25 cellular contexts compared by ENCODE assay signal in the genomic region with DNA sequence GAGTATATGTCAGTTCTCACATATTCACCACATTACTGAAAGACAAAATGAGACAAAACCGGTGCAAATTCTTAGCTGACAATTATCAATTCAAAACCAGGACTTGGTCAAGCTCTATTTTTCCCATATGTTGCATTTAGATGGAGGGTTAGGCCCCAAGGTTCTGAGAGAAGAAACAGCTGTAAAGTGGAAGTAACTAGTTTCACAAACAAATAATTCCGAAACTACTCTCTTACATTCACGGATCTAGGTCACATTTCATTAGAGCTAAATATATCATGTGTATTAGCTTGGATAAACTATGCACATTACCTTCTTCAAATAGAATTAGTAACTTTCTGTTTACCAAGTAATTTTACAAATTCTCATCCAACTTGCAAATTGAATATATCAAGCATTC.
"Had no signal": no experiment of that assay in that cellular context is flagged by ENCODE, and none has a peak within 500 bp of the region (broad histone marks: within the 10 kb centered on the region; RNA-seq: fewer than 3 reads in every experiment).

No MANE protein-coding gene starts in this region.

- ATAC-seq: activated naive CD4-positive, alpha-beta T cell treated with anti-CD3 and anti-CD28 coated beads, Interleukin-2, amount 50 U/mL, for 72 hours; gastroesophageal sphincter; left colon; right cardiac atrium; stimulated activated naive B cell treated with anti-CD40 and anti-IgM and Interleukin-4, amounts not matched to agents 10 μg/mL and 1 μg/mL and 100 μg/mL, for 72 hours; upper lobe of right lung had no signal

- DNase-seq: activated CD4-positive, alpha-beta memory T cell treated with anti-CD3 and anti-CD28 coated beads for 36 hours; activated CD4-positive, alpha-beta T cell treated with anti-CD3 and anti-CD28 coated beads, Interleukin-2, amount 10 ng/mL, durations not matched to agents 24 days and 14 days; activated CD4-positive, CD25-positive, alpha-beta regulatory T cell treated with anti-CD3 and anti-CD28 coated beads, Interleukin-2, amount 50 U/mL, for 72 hours; activated CD8-positive, alpha-beta memory T cell treated with anti-CD3 and anti-CD28 coated beads, Interleukin-2, amount 50 U/mL, for 48 hours; activated naive CD4-positive, alpha-beta T cell; activated T-cell treated with anti-CD3 and anti-CD28 coated beads, Interleukin-2, amount 50 U/mL, for 24 hours; central memory CD4-positive, alpha-beta T cell; head of caudate nucleus; hippocampal formation; immature natural killer cell; kidney; left colon; mammary epithelial cell; posterior cingulate gyrus; right cardiac atrium; stimulated activated CD4-positive, alpha-beta T cell treated with anti-CD3 and anti-CD28 coated beads, Interleukin-15, amount 100 ng/mL, for 24 hours; stimulated activated CD4-positive, alpha-beta T cell treated with anti-CD3 and anti-CD28 coated beads, Interleukin-2, amount 100 ng/mL, for 24 hours; stimulated activated naive B cell treated with anti-CD40 and anti-IgM and Interleukin-4, amounts not matched to agents 10 μg/mL and 1 μg/mL and 100 μg/mL, for 72 hours; stomach; tibial artery; upper lobe of right lung had no signal

- H3K27ac ChIP-seq: breast epithelium, gastroesophageal sphincter, stomach, suprapubic skin, tibial artery, upper lobe of right lung had no signal

- H3K9me3 ChIP-seq: breast epithelium, gastroesophageal sphincter, stomach, suprapubic skin, tibial artery, upper lobe of right lung had no signal

- H3K4me1 ChIP-seq: upper lobe of right lung had no signal

- H3K4me3 ChIP-seq: breast epithelium, gastroesophageal sphincter, stomach, suprapubic skin, tibial artery, upper lobe of right lung had no signal

- H3K36me3 ChIP-seq: breast epithelium, gastroesophageal sphincter, stomach, suprapubic skin, tibial artery, upper lobe of right lung had no signal
